ENCODE assay signal across 24 cellular contexts in the genomic region with DNA sequence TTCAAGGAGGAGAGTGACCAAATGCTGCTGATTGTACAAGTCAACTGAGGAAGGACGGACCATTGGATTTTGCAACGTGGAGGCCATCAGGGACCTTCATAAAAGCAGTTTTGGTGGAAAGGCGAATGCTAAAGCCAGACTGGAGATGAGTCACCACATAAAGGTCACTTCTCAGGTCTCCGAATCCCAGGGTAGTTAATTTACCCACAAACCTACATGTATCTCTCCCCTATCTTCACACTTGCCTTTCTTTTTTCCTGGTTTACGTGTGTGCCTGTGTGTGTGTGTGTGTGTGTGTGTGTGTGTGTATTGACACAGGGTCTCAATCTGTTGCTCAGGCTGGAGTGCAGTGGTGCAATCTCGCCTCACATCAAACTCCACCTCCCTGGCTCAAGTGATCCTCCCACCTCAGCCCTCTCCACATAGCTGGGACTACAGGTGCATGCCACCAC. TPM values are rescaled to one million over a fixed set of nuclear protein-coding genes. Genes with fewer than 3 reads are reported as not detected.
DNase-seq lines count a peak whose midpoint lies in the region; ATAC-seq and TF ChIP-seq lines count a peak whose summit lies in the region.
"Had no signal": no experiment of that assay in that cellular context is flagged by ENCODE, and none has a peak within 500 bp of the region (broad histone marks: within the 10 kb centered on the region; RNA-seq: fewer than 3 reads in every experiment).

No MANE protein-coding gene starts in this region.

- peak; percentile 52 for DNase-seq in MCF 10A (ENCODE audit: unreplicated experiment)
- no peak for DNase-seq in mammary epithelial cell
- DNase-seq in NCI-H69 (lab: John Stamatoyannopoulos, UW), result peak; percentile 35
- peak; percentile 92 for DNase-seq in fibroblast of mammary gland (ENCODE audit: low read depth)
- DNase-seq in stromal cell of bone marrow (ENCODE audit: low read depth), result peak; percentile 84
- no peak for DNase-seq in CD8-positive, alpha-beta T cell
- DNase-seq in COR-L47 (lab: John Stamatoyannopoulos, UW), result no peak
- no peak for DNase-seq in NCI-H226
- DNase-seq: activated B cell treated with CpG ODN at 0.5 μM for 24 hours; activated naive CD8-positive, alpha-beta T cell treated with anti-CD3 and anti-CD28 coated beads, Interleukin-2, amount 10 ng/mL, durations not matched to agents 7 days and 5 days; activated T-cell treated with anti-CD3 and anti-CD28 coated beads, Interleukin-2, amount 50 U/mL, for 48 hours; DMS 273 treated with DMSO at 0.1 percent for 48 hours; kidney; naive thymus-derived CD8-positive, alpha-beta T cell; NCI-H1092; NCI-H524; stimulated activated CD4-positive, alpha-beta T cell treated with anti-CD3 and anti-CD28 coated beads, Interleukin-12 subunit alpha, Interleukin-12 subunit beta, amount 100 ng/mL, for 4 hours; testis had no signal

- in situ Hi-C loops in mammary epithelial cell (cut with MboI; ENCODE audit: low sequenced_read_pairs in 2 of 2), result no loop called here

- no peaks in the 10 kb centered on the region for H3K27me3 ChIP-seq in mammary epithelial cell (ENCODE audit: insufficient read depth, low read length)
- H3K27me3 ChIP-seq in CD8-positive, alpha-beta T cell (ENCODE audit: insufficient read depth, low read length), result no peaks in the 10 kb centered on the region
- H3K27me3 ChIP-seq: BLaER1, cardiac muscle cell, esophagus muscularis mucosa, testis had no signal

- peaks cover 3% of the 10 kb centered on the region for H3K79me2 ChIP-seq in mammary epithelial cell (ENCODE audit: insufficient read depth, low read length)

- no peaks in the 10 kb centered on the region for H3K9me3 Mint-ChIP-seq in MCF 10A (ENCODE audit: unreplicated experiment)
- no peaks in the 10 kb centered on the region for H3K9me3 Mint-ChIP-seq in CD8-positive, alpha-beta T cell
- H3K9me3 Mint-ChIP-seq: activated B cell treated with CpG ODN at 0.5 μM for 24 hours; activated naive CD8-positive, alpha-beta T cell treated with anti-CD3 and anti-CD28 coated beads, Interleukin-2, amount 10 ng/mL, durations not matched to agents 7 days and 5 days; memory B cell; T-helper 2 cell treated with Interferon-gamma antibody and Interleukin-4, amounts not matched to agents 5 μg/mL and 100 μg/mL, for 36 hours had no signal

- no peaks in the 10 kb centered on the region for H3K9me3 ChIP-seq in mammary epithelial cell (replicated peaks; ENCODE audit: insufficient read depth, low read length)
- H3K9me3 ChIP-seq in CD8-positive, alpha-beta T cell (ENCODE audit: low read length), result no peaks in the 10 kb centered on the region
- H3K9me3 ChIP-seq: BLaER1, esophagus muscularis mucosa, prostate gland, testis had no signal

- dilution Hi-C loops in mammary epithelial cell (cut with HindIII; ENCODE audit: low sequenced_read_pairs), result loop anchor here (5.0 kb wide), 1 partner anchor 56 kb away; no protein-coding TSS in a partner anchor

- H4K20me1 ChIP-seq in mammary epithelial cell (ENCODE audit: insufficient read depth, low read length), result no peaks in the 10 kb centered on the region

- no peaks in the 10 kb centered on the region for H3K4me1 ChIP-seq in mammary epithelial cell (ENCODE audit: insufficient read depth, low read length)
- H3K4me1 ChIP-seq in CD8-positive, alpha-beta T cell (ENCODE audit: insufficient read depth, low read length), result peaks cover 5% of the 10 kb centered on the region
- H3K4me1 ChIP-seq: prostate gland had no signal

- H3K4me3 ChIP-seq in mammary epithelial cell (replicated peaks in 1 of 3; ENCODE audit: insufficient read depth in 1 of 3, low read depth in 2 of 3, low read length in 3 of 3) (no peak overlapping the region), fibroblast of mammary gland (ENCODE audit: control insufficient read depth, low read depth, low read length) (no peak overlapping the region)
- H3K4me3 ChIP-seq in CD8-positive, alpha-beta T cell (ENCODE audit: low read depth, low read length), result no peak overlapping the region
- H3K4me3 ChIP-seq: BLaER1, cardiac muscle cell, esophagus muscularis mucosa, prostate gland, testis had no signal

- 95% methylated on average over 5 of the region's 6 CpGs for WGBS in mammary epithelial cell (ENCODE audit: low coverage, missing lambda C conversion rate)

- H3K27ac ChIP-seq in mammary epithelial cell (ENCODE audit: insufficient read depth, low read depth, low read length), result no peak overlapping the region
- H3K27ac ChIP-seq in CD8-positive, alpha-beta T cell (ENCODE audit: low read depth, low read length), result no peak overlapping the region
- H3K27ac ChIP-seq: BLaER1, cardiac muscle cell, esophagus muscularis mucosa, prostate gland, testis had no signal

- H3K36me3 Mint-ChIP-seq in MCF 10A (ENCODE audit: insufficient read depth, unreplicated experiment), result peaks cover 6% of the 10 kb centered on the region
- H3K36me3 Mint-ChIP-seq in CD8-positive, alpha-beta T cell, result no peaks in the 10 kb centered on the region
- H3K36me3 Mint-ChIP-seq: activated naive CD8-positive, alpha-beta T cell treated with anti-CD3 and anti-CD28 coated beads, Interleukin-2, amount 10 ng/mL, durations not matched to agents 7 days and 5 days; memory B cell; naive thymus-derived CD8-positive, alpha-beta T cell had no signal

- no peak for TF ChIP-seq CTCF in MCF 10A (IDR thresholded peaks at IDR 0.05; ENCODE audit: unreplicated experiment)
- no peak for TF ChIP-seq CTCF in mammary epithelial cell (conservative IDR thresholded peaks at IDR 0.05 in 1 of 2, IDR thresholded peaks at IDR 0.05 in 1 of 2; ENCODE audit: extremely low read depth in 1 of 2, insufficient read depth in 1 of 2, low read depth in 1 of 2, low read length in 2 of 2)
- TF ChIP-seq CTCF in fibroblast of mammary gland (conservative IDR thresholded peaks at IDR 0.05; ENCODE audit: control insufficient read depth, insufficient read depth, low read depth, low read length), result no peak
- no peak for TF ChIP-seq CTCF in CD8-positive, alpha-beta T cell (IDR thresholded peaks at IDR 0.05)

- no peak overlapping the region for H3K27ac Mint-ChIP-seq in MCF 10A (ENCODE audit: low read depth, unreplicated experiment)
- no peak overlapping the region for H3K27ac Mint-ChIP-seq in CD8-positive, alpha-beta T cell
- H3K27ac Mint-ChIP-seq: activated B cell treated with CpG ODN at 0.5 μM for 24 hours; activated naive CD8-positive, alpha-beta T cell treated with anti-CD3 and anti-CD28 coated beads, Interleukin-2, amount 10 ng/mL, durations not matched to agents 7 days and 5 days; memory B cell; naive thymus-derived CD8-positive, alpha-beta T cell; T-helper 2 cell treated with Interferon-gamma antibody and Interleukin-4, amounts not matched to agents 5 μg/mL and 100 μg/mL, for 36 hours had no signal

- no peaks in the 10 kb centered on the region for H3K27me3 Mint-ChIP-seq in MCF 10A (ENCODE audit: insufficient read depth, unreplicated experiment)
- H3K27me3 Mint-ChIP-seq in CD8-positive, alpha-beta T cell (ENCODE audit: low read depth), result peaks cover 21% of the 10 kb centered on the region
- H3K27me3 Mint-ChIP-seq: activated B cell treated with CpG ODN at 0.5 μM for 24 hours, memory B cell had no signal

- POLR2A ChIA-PET in MCF 10A (lab: Yijun Ruan, JAX), result interaction anchor here (0.9 to 2.0 kb wide), 3 partner anchors 9 to 527 kb away, joined by 4 to 11 read pairs (median 8); no protein-coding TSS in a partner anchor
- POLR2A ChIA-PET in CD8-positive, alpha-beta T cell (lab: Charles Lee), result no interaction called here

- intact Hi-C loops in MCF 10A (cut with micrococcal nuclease), result no loop called here
- intact Hi-C loops in mammary epithelial cell (cut with micrococcal nuclease), result no loop called here
- intact Hi-C loops in CD8-positive, alpha-beta T cell (cut with DNase I, micrococcal nuclease), result no loop called here

- H3K4me2 ChIP-seq in mammary epithelial cell (ENCODE audit: insufficient read depth, low read depth, low read length), result no peak overlapping the region
- H3K4me2 ChIP-seq: BLaER1 had no signal

- H3K36me3 ChIP-seq in mammary epithelial cell (ENCODE audit: insufficient read depth, low read length), result no peaks in the 10 kb centered on the region
- H3K36me3 ChIP-seq in CD8-positive, alpha-beta T cell (ENCODE audit: insufficient read depth, low read length), result no peaks in the 10 kb centered on the region
- H3K36me3 ChIP-seq: BLaER1, cardiac muscle cell, esophagus muscularis mucosa, prostate gland had no signal

- H2AFZ ChIP-seq in mammary epithelial cell (ENCODE audit: low read depth, low read length), result no peak overlapping the region

- no peak for ATAC-seq in CD8-positive, alpha-beta T cell
- ATAC-seq: naive thymus-derived CD8-positive, alpha-beta T cell had no signal

- no peak overlapping the region for H3K4me3 Mint-ChIP-seq in MCF 10A (ENCODE audit: unreplicated experiment)
- no peak overlapping the region for H3K4me3 Mint-ChIP-seq in CD8-positive, alpha-beta T cell
- H3K4me3 Mint-ChIP-seq: activated B cell treated with CpG ODN at 0.5 μM for 24 hours; activated naive CD8-positive, alpha-beta T cell treated with anti-CD3 and anti-CD28 coated beads, Interleukin-2, amount 10 ng/mL, durations not matched to agents 7 days and 5 days; memory B cell; T-helper 2 cell treated with Interferon-gamma antibody and Interleukin-4, amounts not matched to agents 5 μg/mL and 100 μg/mL, for 36 hours had no signal

- H3K4me1 Mint-ChIP-seq in MCF 10A (ENCODE audit: insufficient read depth, unreplicated experiment), result peaks cover 11% of the 10 kb centered on the region
- peaks cover 6% of the 10 kb centered on the region for H3K4me1 Mint-ChIP-seq in CD8-positive, alpha-beta T cell (ENCODE audit: low read depth)

- CTCF ChIA-PET in MCF 10A (lab: Yijun Ruan, JAX), result interaction anchor here (0.6 kb wide), 1 partner anchor 106 kb away, joined by 3 read pairs; no protein-coding TSS in a partner anchor
- CTCF ChIA-PET in mammary epithelial cell (lab: Charles Lee; ENCODE audit: low non-redundant PET), result interaction anchor here (0.6 kb wide), 1 partner anchor 139 kb away, joined by 11 read pairs; no protein-coding TSS in a partner anchor
- CTCF ChIA-PET in CD8-positive, alpha-beta T cell (lab: Charles Lee), result no interaction called here

- no TSS peak for BruUV-seq in MCF 10A (replicated peaks; lab: Mats Ljungman, UMichigan)
- BruUV-seq in mammary epithelial cell (replicated peaks; lab: Mats Ljungman, UMichigan), result no TSS peak

- H3K9ac ChIP-seq in mammary epithelial cell (ENCODE audit: insufficient read depth, low read length), result no peak overlapping the region
- H3K9ac ChIP-seq: BLaER1 had no signal

RNA-seq across cellular contexts. Expression of a gene that starts 4.6 kb away (rescaled TPM):
- 519 and 638 TPM in 2 replicates for total RNA-seq in MCF 10A (2022)
- total RNA-seq in mammary epithelial cell, result 100 to 1,000 TPM; 348 to 366 TPM
- polyA plus RNA-seq in mammary epithelial cell, result 126 TPM
- 710 TPM for polyA minus RNA-seq in mammary epithelial cell
- total RNA-seq in CD8-positive, alpha-beta T cell, result 1 to 10 TPM; 2.9 to 5.0 TPM

Comparison
In these comparisons a context has a peak if more than half of its experiments do, and no peak if none do; other contexts are left out.
1. DNase-seq: peak in MCF 10A (single experiment), NCI-H69 (single experiment), fibroblast of mammary gland (single experiment) and stromal cell of bone marrow (single experiment); none in mammary epithelial cell (single experiment), CD8-positive, alpha-beta T cell (0 of 7), COR-L47 (single experiment) and NCI-H226 (single experiment).
2. RNA of a gene that starts 4.6 kb away (total RNA-seq): 519 to 638 TPM in MCF 10A and 348 to 366 TPM in mammary epithelial cell; 2.9 to 5.0 TPM in CD8-positive, alpha-beta T cell; every median in the first group is over 10 times any median in the second.